ENCODE assay signal across 13 cellular contexts in the genomic region with DNA sequence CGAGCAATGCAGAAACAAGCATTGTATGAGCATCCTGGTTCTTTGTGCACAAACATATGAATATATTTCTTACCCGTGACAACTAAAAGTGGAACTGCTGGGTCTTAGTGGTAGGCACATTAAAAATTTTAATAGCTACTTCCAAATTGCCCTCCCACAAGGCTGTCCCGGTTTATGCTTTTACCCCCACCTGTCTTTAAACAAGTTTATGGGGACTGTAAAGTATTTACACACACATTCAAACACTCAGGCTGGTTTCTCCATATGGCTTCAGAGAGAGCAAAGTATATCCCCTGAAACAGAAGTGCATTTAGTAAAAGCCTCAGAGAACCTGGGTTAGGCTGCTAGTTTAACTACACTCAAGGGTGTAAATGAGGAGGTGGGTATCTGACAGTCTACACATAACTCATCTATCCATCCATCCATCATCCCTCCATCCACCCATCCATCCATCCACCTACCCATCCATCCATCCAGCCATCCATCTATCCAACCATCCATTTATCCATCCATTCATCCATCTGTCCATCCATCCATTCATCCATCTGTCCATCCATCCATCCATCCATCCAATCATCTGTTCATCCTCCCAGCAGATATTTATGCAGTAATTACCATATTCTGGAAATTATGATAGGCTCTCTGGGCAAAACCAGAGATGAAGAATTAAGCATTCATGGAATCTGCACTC.
DNase-seq lines count a peak whose midpoint lies in the region; ATAC-seq, FAIRE-seq and TF ChIP-seq lines count a peak whose summit lies in the region.
"Had no signal": no experiment of that assay in that cellular context is flagged by ENCODE, and none has a peak within 500 bp of the region (broad histone marks: within the 10 kb centered on the region; RNA-seq: fewer than 3 reads in every experiment).

No MANE protein-coding gene starts in this region.

- H3K4me1 ChIP-seq in mucosa of descending colon (ENCODE audit: low read depth) (peaks cover 59% of the 10 kb centered on the region), upper lobe of left lung (peaks cover 0 to 8% (median 4%) of the 10 kb centered on the region in 4 donors)

- TF ChIP-seq CTCF in VCaP (conservative IDR thresholded peaks at IDR 0.05) = no peak
- TF ChIP-seq CTCF in mucosa of descending colon (IDR thresholded peaks at IDR 0.05) = no peak
- no peak for TF ChIP-seq CTCF in upper lobe of left lung (IDR thresholded peaks at IDR 0.05)

- TF ChIP-seq POLR2A in upper lobe of left lung (IDR thresholded peaks at IDR 0.05) = no peak

- no peak overlapping the region for H3K4me3 ChIP-seq in mucosa of descending colon
- no peak overlapping the region for H3K4me3 ChIP-seq in upper lobe of left lung

- 83 to 85% methylated on average over 3 of the region's 3 CpGs for WGBS in upper lobe of left lung, 2 donors

- DNase-seq in HTR-8/SVneo (ENCODE audit: insufficient read length, low spot score) = no peak
- no peak for DNase-seq in mucosa of descending colon
- no peak for DNase-seq in upper lobe of left lung
- no peak for DNase-seq in GM19238 (ENCODE audit: insufficient read length, low spot score)
- no peak for DNase-seq in activated CD4-positive, alpha-beta T cell treated with anti-CD3 and anti-CD28 coated beads for 4 hours
- DNase-seq: DMS153, H9, NCI-H1092 treated with DMSO at 0.1 percent for 48 hours, NCI-H187 treated with DMSO at 0.1 percent for 48 hours, NCI-H446 had no signal

- TF ChIP-seq EP300 in upper lobe of left lung (IDR thresholded peaks at IDR 0.05) = no peak

- FAIRE-seq in HTR-8/SVneo (lab: Jason Lieb, UNC) = peak; percentile 44

- peak; percentile 42 for ATAC-seq in mucosa of descending colon
- no peak for ATAC-seq in upper lobe of left lung (ENCODE audit: low FRiP score in 2 of 2)
- no peak for ATAC-seq in HG02970 (IDR thresholded peaks at IDR 0.05; ENCODE audit: low FRiP score, unreplicated experiment)
- ATAC-seq: SK-N-SH treated with all-trans-retinoic acid at 6 μM for 48 hours had no signal

- intact Hi-C loops in mucosa of descending colon (cut with DNase I, micrococcal nuclease) = no loop called here

- H3K27me3 ChIP-seq in upper lobe of left lung = no peaks in the 10 kb centered on the region

- H3K27ac ChIP-seq in VCaP (peak overlapping the region; percentile 26), upper lobe of left lung (peak overlapping the region in 3 of 4 donors; percentile 17 to 41 (median 35))

- no peaks in the 10 kb centered on the region for H3K9me3 ChIP-seq in mucosa of descending colon
- H3K9me3 ChIP-seq in upper lobe of left lung = no peaks in the 10 kb centered on the region

- H3K36me3 ChIP-seq in mucosa of descending colon (ENCODE audit: low read depth) (no peaks in the 10 kb centered on the region), upper lobe of left lung (no peaks in the 10 kb centered on the region)
